ENCODE assay signal across 8 cellular contexts in genomic region chr4:13626492-13627184, GRCh38. TPM values are rescaled to one million over a fixed set of nuclear protein-coding genes. Genes with fewer than 3 reads are reported as not detected.
DNase-seq lines count a peak whose midpoint lies in the region; ATAC-seq, FAIRE-seq and TF ChIP-seq lines count a peak whose summit lies in the region.

No MANE protein-coding gene starts in this region.

- peak overlapping the region; percentile 56 to 97 for H3K9ac ChIP-seq in kidney (ENCODE audit: low read length in 2 of 2)

- H3K4me1 ChIP-seq in kidney (ENCODE audit: control insufficient read depth in 1 of 2, insufficient read depth in 1 of 2, low read depth in 1 of 2, low read length in 2 of 2) (peaks cover 6 to 10% of the 10 kb centered on the region in 2 donors), thoracic aorta (ENCODE audit: control insufficient read depth in 1 of 2, low read depth in 2 of 2) (peaks cover 12 to 35% of the 10 kb centered on the region in 2 donors)

- H3K27ac Mint-ChIP-seq in activated CD4-positive, alpha-beta T cell treated with anti-CD3 and anti-CD28 coated beads, Interleukin-2, amount 10 ng/mL, durations not matched to agents 7 days and 5 days, result peak overlapping the region; percentile 71
- peak overlapping the region; percentile 2 for H3K27ac Mint-ChIP-seq in activated T-helper 2 cell treated with anti-CD3 and anti-CD28 coated beads, Interferon-gamma antibody, Interleukin-2, Interleukin-4, amounts not matched to agents 10 μg/mL and 5 μg/mL and 100 μg/mL, durations not matched to agents 14 hours and 24 hours and 36 hours

- no peak for ATAC-seq in thoracic aorta (ENCODE audit: insufficient number of reproducible peaks, low FRiP score, low read depth)

- no peak for TF ChIP-seq CTCF in kidney (IDR thresholded peaks at IDR 0.05; ENCODE audit: borderline replicate concordance, extremely low read depth, insufficient read depth)
- TF ChIP-seq CTCF in thoracic aorta (IDR thresholded peaks at IDR 0.05), result no peak

- no peak for DNase-seq in activated CD4-positive, alpha-beta T cell treated with anti-CD3 and anti-CD28 coated beads, Interleukin-2, amount 10 ng/mL, durations not matched to agents 7 days and 5 days
- no peak for DNase-seq in activated CD4-positive, alpha-beta T cell treated with anti-CD3 and anti-CD28 coated beads, Interleukin-2, amount 50 U/mL, for 48 hours
- no peak for DNase-seq in activated T-helper 2 cell treated with anti-CD3 and anti-CD28 coated beads, Interferon-gamma antibody, Interleukin-2, Interleukin-4, amounts not matched to agents 10 μg/mL and 5 μg/mL and 100 μg/mL, durations not matched to agents 14 hours and 24 hours and 36 hours (ENCODE audit: low spot score)
- DNase-seq in kidney (no peak), thoracic aorta (ENCODE audit: low spot score) (no peak), NCI-H1436 treated with DMSO at 0.1 percent for 48 hours (lab: John Stamatoyannopoulos, UW) (no peak), RCC 7860 (ENCODE audit: low spot score) (no peak), retina (no peak)

- no peak overlapping the region for H3K27ac ChIP-seq in kidney (ENCODE audit: low read depth in 2 of 2, low read length in 2 of 2)
- no peak overlapping the region for H3K27ac ChIP-seq in thoracic aorta

- H3K27me3 ChIP-seq in thoracic aorta (replicated peaks; ENCODE audit: insufficient read depth), result no peaks in the 10 kb centered on the region

- peaks cover 39% of the 10 kb centered on the region for H3K4me1 Mint-ChIP-seq in activated CD4-positive, alpha-beta T cell treated with anti-CD3 and anti-CD28 coated beads, Interleukin-2, amount 10 ng/mL, durations not matched to agents 7 days and 5 days
- peaks cover 24% of the 10 kb centered on the region for H3K4me1 Mint-ChIP-seq in activated T-helper 2 cell treated with anti-CD3 and anti-CD28 coated beads, Interferon-gamma antibody, Interleukin-2, Interleukin-4, amounts not matched to agents 10 μg/mL and 5 μg/mL and 100 μg/mL, durations not matched to agents 14 hours and 24 hours and 36 hours (ENCODE audit: low read depth)

- no peaks in the 10 kb centered on the region for H3K27me3 Mint-ChIP-seq in activated CD4-positive, alpha-beta T cell treated with anti-CD3 and anti-CD28 coated beads, Interleukin-2, amount 10 ng/mL, durations not matched to agents 7 days and 5 days
- no peaks in the 10 kb centered on the region for H3K27me3 Mint-ChIP-seq in activated T-helper 2 cell treated with anti-CD3 and anti-CD28 coated beads, Interferon-gamma antibody, Interleukin-2, Interleukin-4, amounts not matched to agents 10 μg/mL and 5 μg/mL and 100 μg/mL, durations not matched to agents 14 hours and 24 hours and 36 hours (ENCODE audit: low read depth)

- FAIRE-seq in kidney (lab: Jason Lieb, UNC), result no peak
- no peak for FAIRE-seq in RCC 7860 (lab: Jason Lieb, UNC)

- POLR2A ChIA-PET in activated CD4-positive, alpha-beta T cell treated with anti-CD3 and anti-CD28 coated beads, Interleukin-2, amount 10 ng/mL, durations not matched to agents 7 days and 5 days (lab: Charles Lee), result no interaction called here

- peaks cover 7% of the 10 kb centered on the region for H3K36me3 Mint-ChIP-seq in activated CD4-positive, alpha-beta T cell treated with anti-CD3 and anti-CD28 coated beads, Interleukin-2, amount 10 ng/mL, durations not matched to agents 7 days and 5 days (ENCODE audit: low read depth)
- H3K36me3 Mint-ChIP-seq in activated T-helper 2 cell treated with anti-CD3 and anti-CD28 coated beads, Interferon-gamma antibody, Interleukin-2, Interleukin-4, amounts not matched to agents 10 μg/mL and 5 μg/mL and 100 μg/mL, durations not matched to agents 14 hours and 24 hours and 36 hours (ENCODE audit: low read depth), result peaks cover 5% of the 10 kb centered on the region

- CTCF ChIA-PET in activated CD4-positive, alpha-beta T cell treated with anti-CD3 and anti-CD28 coated beads, Interleukin-2, amount 10 ng/mL, durations not matched to agents 7 days and 5 days (lab: Charles Lee), result interaction anchor here (0.6 to 3.2 kb wide), 3 partner anchors 10 to 22 kb away, joined by 3 to 14 read pairs (median 3); no protein-coding TSS in a partner anchor

- no peaks in the 10 kb centered on the region for H3K36me3 ChIP-seq in kidney (ENCODE audit: control insufficient read depth in 1 of 2, insufficient read depth in 2 of 2, low read length in 2 of 2)
- H3K36me3 ChIP-seq in thoracic aorta, result no peaks in the 10 kb centered on the region

- H3K4me3 Mint-ChIP-seq in activated CD4-positive, alpha-beta T cell treated with anti-CD3 and anti-CD28 coated beads, Interleukin-2, amount 10 ng/mL, durations not matched to agents 7 days and 5 days, result peak overlapping the region; percentile 79
- H3K4me3 Mint-ChIP-seq in activated T-helper 2 cell treated with anti-CD3 and anti-CD28 coated beads, Interferon-gamma antibody, Interleukin-2, Interleukin-4, amounts not matched to agents 10 μg/mL and 5 μg/mL and 100 μg/mL, durations not matched to agents 14 hours and 24 hours and 36 hours (ENCODE audit: low read depth), result peak overlapping the region; percentile 79

- H3K4me3 ChIP-seq in kidney (ENCODE audit: low read length in 2 of 2) (peak overlapping the region; percentile 86 to 97), thoracic aorta (peak overlapping the region; percentile 73)

- H3K9me3 ChIP-seq in kidney (ENCODE audit: control insufficient read depth in 1 of 2, low read length in 2 of 2) (no peaks in the 10 kb centered on the region), thoracic aorta (no peaks in the 10 kb centered on the region)

- H3K9me3 Mint-ChIP-seq in activated CD4-positive, alpha-beta T cell treated with anti-CD3 and anti-CD28 coated beads, Interleukin-2, amount 10 ng/mL, durations not matched to agents 7 days and 5 days, result no peaks in the 10 kb centered on the region
- H3K9me3 Mint-ChIP-seq in activated T-helper 2 cell treated with anti-CD3 and anti-CD28 coated beads, Interferon-gamma antibody, Interleukin-2, Interleukin-4, amounts not matched to agents 10 μg/mL and 5 μg/mL and 100 μg/mL, durations not matched to agents 14 hours and 24 hours and 36 hours, result no peaks in the 10 kb centered on the region

- intact Hi-C loops in activated T-helper 2 cell treated with anti-CD3 and anti-CD28 coated beads, Interferon-gamma antibody, Interleukin-2, Interleukin-4, amounts not matched to agents 10 μg/mL and 5 μg/mL and 100 μg/mL, durations not matched to agents 14 hours and 24 hours and 36 hours (cut with micrococcal nuclease), result loop anchor here (1.0 to 10.0 kb wide), 2 partner anchors 142 to 1376 kb away; partner anchors contain the start of genes CPEB2 and RAB28
- intact Hi-C loops in kidney (cut with DNase I), result no loop called here

RNA-seq across cellular contexts. Expression of gene BOD1L1, which starts 0.9 kb away (rescaled TPM):
- total RNA-seq in activated CD4-positive, alpha-beta T cell treated with anti-CD3 and anti-CD28 coated beads, Interleukin-2, amount 10 ng/mL, durations not matched to agents 7 days and 5 days, result 10 to 100 TPM; 37.7 to 43.1 TPM
- 41.5 and 42.2 TPM in 2 replicates for total RNA-seq in activated T-helper 2 cell treated with anti-CD3 and anti-CD28 coated beads, Interferon-gamma antibody, Interleukin-2, Interleukin-4, amounts not matched to agents 10 μg/mL and 5 μg/mL and 100 μg/mL, durations not matched to agents 14 hours and 24 hours and 36 hours
- 45.6 TPM for total RNA-seq in kidney
- 9.0 TPM for polyA plus RNA-seq in kidney (ENCODE audit: insufficient read depth, low read depth, low replicate concordance)
- total RNA-seq in thoracic aorta, result 10 to 100 TPM; 25.9 to 53.1 TPM
